In the genomic region with DNA sequence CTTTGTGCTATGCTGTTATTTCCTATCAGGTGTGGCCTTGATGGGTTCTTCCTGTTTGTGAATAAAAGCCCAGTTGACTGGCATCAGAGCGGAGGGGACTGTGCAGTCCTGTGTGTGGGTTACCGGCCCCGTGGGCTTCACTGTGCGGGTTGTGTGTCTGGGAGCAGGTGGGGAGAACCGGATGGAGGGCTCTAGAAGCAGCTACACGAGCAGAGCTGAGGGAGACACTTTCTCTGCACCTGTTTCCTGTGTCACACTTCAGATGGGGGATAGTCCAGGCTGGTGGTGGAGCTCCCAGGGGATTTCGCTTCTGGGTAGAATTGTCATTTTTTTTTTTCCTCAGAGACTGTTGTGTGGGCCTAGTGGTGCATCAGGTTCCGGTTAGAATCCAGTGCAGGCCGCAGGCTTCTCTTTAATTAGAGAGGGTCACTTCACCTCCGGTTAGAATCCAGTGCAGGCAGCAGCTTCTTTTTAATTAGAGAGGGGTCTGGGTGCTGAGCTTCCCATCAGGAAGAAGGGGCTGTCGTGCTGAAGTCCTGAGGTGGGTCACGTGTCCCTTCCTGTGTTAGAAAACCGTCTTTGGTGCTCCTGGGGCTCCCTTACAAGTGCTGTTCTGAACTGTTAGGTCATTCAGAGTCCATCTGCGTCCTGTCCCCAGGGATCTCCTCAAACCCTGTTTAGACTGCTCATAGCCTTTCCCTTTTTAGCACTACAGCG, we compare ENCODE assay signal across 8 cellular contexts.
DNase-seq lines count a peak whose midpoint lies in the region; ATAC-seq lines count a peak whose summit lies in the region.

No MANE protein-coding gene starts in this region.

- no peak overlapping the region for H3K4me3 ChIP-seq in GM23248

- peak overlapping the region; percentile 82 to 88 for H3K27ac Mint-ChIP-seq in effector memory CD8-positive, alpha-beta T cell

- peaks cover 30% of the 10 kb centered on the region for H3K36me3 Mint-ChIP-seq in effector memory CD8-positive, alpha-beta T cell (ENCODE audit: insufficient read depth)

- WGBS in GM23248 (ENCODE audit: low coverage in 1 of 2, low lambda C conversion rate in 2 of 2, missing lambda C conversion rate in 2 of 2), 2 experiments, result 71% methylated on average over 15 of the region's 15 CpGs

- H3K79me2 ChIP-seq in GM23248 (ENCODE audit: insufficient read depth), result peaks cover 100% of the 10 kb centered on the region

- H4K20me1 ChIP-seq in GM23248 (ENCODE audit: insufficient read depth), result peaks cover 24% of the 10 kb centered on the region

- no peak overlapping the region for H3K27ac ChIP-seq in GM23248

- no peak overlapping the region for H3K9ac ChIP-seq in GM23248

- no peaks in the 10 kb centered on the region for H3K9me3 ChIP-seq in GM23248 (ENCODE audit: low read depth)

- H2AFZ ChIP-seq in GM23248, result no peak overlapping the region

- no peaks in the 10 kb centered on the region for H3K4me1 ChIP-seq in GM23248 (ENCODE audit: insufficient read depth)

- no peaks in the 10 kb centered on the region for H3K9me2 ChIP-seq in GM23248 (ENCODE audit: insufficient read depth)

- peaks cover 73% of the 10 kb centered on the region in 2 donors for H3K4me1 Mint-ChIP-seq in effector memory CD8-positive, alpha-beta T cell (ENCODE audit: low read depth in 2 of 2)

- H3K27me3 ChIP-seq in GM23248 (replicated peaks; ENCODE audit: insufficient read depth), result no peaks in the 10 kb centered on the region

- no peaks in the 10 kb centered on the region for H3F3A ChIP-seq in GM23248 (ENCODE audit: insufficient read depth)

- ATAC-seq in HG02763 (IDR thresholded peaks at IDR 0.05; ENCODE audit: unreplicated experiment), result peak; percentile 92
- ATAC-seq in effector memory CD8-positive, alpha-beta T cell (replicated peaks), result peak; percentile 76

- H3K4me2 ChIP-seq in GM23248 (ENCODE audit: unreplicated experiment), result no peak overlapping the region

- no peaks in the 10 kb centered on the region for H3K27me3 Mint-ChIP-seq in effector memory CD8-positive, alpha-beta T cell

- in situ Hi-C loops in GM23248 (cut with MboI), result no loop called here

- H3K4me3 Mint-ChIP-seq in effector memory CD8-positive, alpha-beta T cell, result peak overlapping the region; percentile 76 to 77

- H3K9me3 Mint-ChIP-seq in effector memory CD8-positive, alpha-beta T cell, result no peaks in the 10 kb centered on the region

- DNase-seq in NCI-H524 (lab: John Stamatoyannopoulos, UW) (peak; percentile 11 to 66), NCI-H524 treated with DMSO at 0.1 percent for 48 hours (lab: John Stamatoyannopoulos, UW) (no peak), NCI-H69 (lab: John Stamatoyannopoulos, UW) (peak; percentile 37), GM23248 (no peak), NCI-H2227 (lab: John Stamatoyannopoulos, UW; ENCODE audit: unreplicated experiment) (no peak)
- peak; percentile 39 to 54 (median 47) for DNase-seq in effector memory CD8-positive, alpha-beta T cell
- DNase-seq in stimulated activated CD8-positive, alpha-beta memory T cell treated with anti-CD3 and anti-CD28 coated beads, Interleukin-12 subunit alpha, Interleukin-12 subunit beta, amount 100 ng/mL, for 1 hour (ENCODE audit: low read depth), result peak; percentile 15

- no peaks in the 10 kb centered on the region for H3K36me3 ChIP-seq in GM23248 (ENCODE audit: low read depth)

Comparison
In these comparisons a context has a peak if more than half of its experiments do, and no peak if none do; other contexts are left out.
1. DNase-seq: peak in NCI-H524 (2 of 2), NCI-H69 (single experiment), effector memory CD8-positive, alpha-beta T cell (3 of 3) and stimulated activated CD8-positive, alpha-beta memory T cell treated with anti-CD3 and anti-CD28 coated beads, Interleukin-12 subunit alpha, Interleukin-12 subunit beta, amount 100 ng/mL, for 1 hour (single experiment); none in NCI-H524 treated with DMSO at 0.1 percent for 48 hours (single experiment), GM23248 (single experiment) and NCI-H2227 (single experiment).